8 cellular contexts compared by ENCODE assay signal in genomic region chrX:47556045-47556623, GRCh38. TPM values are rescaled to one million over a fixed set of nuclear protein-coding genes. Genes with fewer than 3 reads are reported as not detected.
DNase-seq lines count a peak whose midpoint lies in the region; ATAC-seq, FAIRE-seq and TF ChIP-seq lines count a peak whose summit lies in the region.

No MANE protein-coding gene starts in this region.

- H3K9ac ChIP-seq in endothelial cell of umbilical vein (replicated peaks; ENCODE audit: extremely low read depth, insufficient read depth, low read length), result peak overlapping the region; percentile 71

- H3K9me1 ChIP-seq in endothelial cell of umbilical vein (replicated peaks; ENCODE audit: control insufficient read depth, extremely low read depth, insufficient read depth, low read length), result no peaks in the 10 kb centered on the region

- H3K4me3 ChIP-seq in AG10803 (ENCODE audit: low read length) (peak overlapping the region; percentile 60), endothelial cell of umbilical vein (replicated peaks in 1 of 3; ENCODE audit: insufficient read depth in 1 of 3, low read depth in 1 of 3, low read length in 3 of 3) (peak overlapping the region; percentile 22 to 57 (median 35))

- peak; percentile 93 for DNase-seq in AG10803 (ENCODE audit: low read depth)
- peak; percentile 91 for DNase-seq in NCI-H82 (lab: John Stamatoyannopoulos, UW)
- DNase-seq in activated CD8-positive, alpha-beta memory T cell treated with anti-CD3 and anti-CD28 coated beads, Interleukin-2, amount 50 U/mL, for 4 hours, result peak; percentile 77
- peak; percentile 92 for DNase-seq in endothelial cell of umbilical vein (ENCODE audit: low read depth, low spot score)
- DNase-seq in midbrain (lab: John Stamatoyannopoulos, UW), result peak; percentile 91
- peak; percentile 72 to 76 for DNase-seq in stimulated activated CD8-positive, alpha-beta memory T cell treated with anti-CD3 and anti-CD28 coated beads, Interleukin-15, amount 100 ng/mL, for 48 hours (ENCODE audit: low read depth in 2 of 2)

- CTCF ChIA-PET in endothelial cell of umbilical vein (lab: Charles Lee), result interaction anchor here (0.8 to 2.1 kb wide), 3 partner anchors 13 to 32 kb away, joined by 3 to 12 read pairs (median 4); no protein-coding TSS in a partner anchor

- no peaks in the 10 kb centered on the region for H3K36me3 ChIP-seq in endothelial cell of umbilical vein (ENCODE audit: control insufficient read depth in 2 of 2, extremely low read depth in 1 of 2, insufficient read depth in 2 of 2, low read length in 2 of 2)

- POLR2A ChIA-PET in endothelial cell of umbilical vein (lab: Charles Lee), result interaction anchor here (0.8 kb wide), 1 partner anchor 94 kb away, joined by 3 read pairs; the partner anchor contains the start of gene ELK1

- peak overlapping the region; percentile 27 for H3K4me2 ChIP-seq in endothelial cell of umbilical vein (ENCODE audit: insufficient read depth, low read length)

- BruUV-seq in endothelial cell of umbilical vein (replicated peaks; lab: Mats Ljungman, UMichigan), result no TSS peak

- no peaks in the 10 kb centered on the region for H3K9me3 ChIP-seq in endothelial cell of umbilical vein (replicated peaks; ENCODE audit: control insufficient read depth, insufficient read depth, low read length)

- peak overlapping the region; percentile 84 for H2AFZ ChIP-seq in endothelial cell of umbilical vein (ENCODE audit: low read depth, low read length)

- peak; percentile 100 for FAIRE-seq in endothelial cell of umbilical vein (lab: Jason Lieb, UNC)

- H3K27ac ChIP-seq in endothelial cell of umbilical vein (ENCODE audit: insufficient read depth, low read depth, low read length), result peak overlapping the region; percentile 57

- no peaks in the 10 kb centered on the region for H4K20me1 ChIP-seq in endothelial cell of umbilical vein (replicated peaks; ENCODE audit: control insufficient read depth, extremely low read depth, insufficient read depth, low read length)

- H3K27me3 ChIP-seq in endothelial cell of umbilical vein (ENCODE audit: control insufficient read depth in 2 of 2, insufficient read depth in 2 of 2, low read length in 2 of 2), result no peaks in the 10 kb centered on the region

- peak; percentile 46 for TF ChIP-seq POLR2A in endothelial cell of umbilical vein (IDR thresholded peaks at IDR 0.05; ENCODE audit: low read depth, low read length)

- dilution Hi-C loops in endothelial cell of umbilical vein (cut with MboI; ENCODE audit: extremely low pct_ligation_motif_present, low sequenced_read_pairs), result no loop called here

- TF ChIP-seq CTCF in AG10803 (conservative IDR thresholded peaks at IDR 0.05; ENCODE audit: low read length), result no peak
- TF ChIP-seq CTCF in endothelial cell of umbilical vein (IDR thresholded peaks at IDR 0.05; ENCODE audit: extremely low read depth in 1 of 2, insufficient read depth in 1 of 2, low read depth in 1 of 2, low read length in 2 of 2), result no peak

- no peaks in the 10 kb centered on the region for H3K79me2 ChIP-seq in endothelial cell of umbilical vein (ENCODE audit: control insufficient read depth, insufficient read depth, low read length)

- ATAC-seq in GM19035 (IDR thresholded peaks at IDR 0.05; ENCODE audit: unreplicated experiment) (peak; percentile 79), HG03354 (IDR thresholded peaks at IDR 0.05; ENCODE audit: poor library complexity, severe bottlenecking, unreplicated experiment) (peak; percentile 93)

- intact Hi-C loops in endothelial cell of umbilical vein (cut with micrococcal nuclease), result loop anchor here (2.0 kb wide), 1 partner anchor 15 kb away; no protein-coding TSS in a partner anchor

- peaks cover 3% of the 10 kb centered on the region for H3K4me1 ChIP-seq in endothelial cell of umbilical vein (ENCODE audit: control insufficient read depth, extremely low read depth, insufficient read depth, low read length)

TF ChIP-seq in endothelial cell of umbilical vein, 7 proteins besides CTCF, POLR2A, EP300 and RAD21:
- TF ChIP-seq POLR2AphosphoS5 (IDR thresholded peaks at IDR 0.05; ENCODE audit: insufficient read depth, low read depth, low read length) (no peak), JUN (IDR thresholded peaks at IDR 0.05; ENCODE audit: borderline replicate concordance, insufficient read depth, insufficient read length, low read depth) (no peak), MYC (IDR thresholded peaks at IDR 0.05; ENCODE audit: low read depth, low read length) (no peak), FOS (IDR thresholded peaks at IDR 0.05; ENCODE audit: borderline replicate concordance, insufficient read depth, low read length) (no peak), EZH2 (IDR thresholded peaks at IDR 0.05; ENCODE audit: borderline replicate concordance, low read depth, low read length, severe bottlenecking) (no peak), GATA2 (IDR thresholded peaks at IDR 0.05; ENCODE audit: insufficient read depth, insufficient read length, low read depth, low read length) (no peak)
- TF ChIP-seq, protein P1, sequence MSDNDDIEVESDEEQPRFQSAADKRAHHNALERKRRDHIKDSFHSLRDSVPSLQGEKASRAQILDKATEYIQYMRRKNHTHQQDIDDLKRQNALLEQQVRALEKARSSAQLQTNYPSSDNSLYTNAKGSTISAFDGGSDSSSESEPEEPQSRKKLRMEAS (IDR thresholded peaks at IDR 0.05; ENCODE audit: insufficient read depth, insufficient read length), result no peak

RNA-seq across cellular contexts. Expression of gene ARAF, which starts 4.9 kb away (rescaled TPM):
- 58.6 and 62.7 TPM in 2 replicates for total RNA-seq in endothelial cell of umbilical vein
- 69.5 and 77.2 TPM in 2 replicates for polyA plus RNA-seq in endothelial cell of umbilical vein
- 48.2 and 52.2 TPM in 2 replicates for polyA plus RNA-seq in endothelial cell of umbilical vein (2011; cell fraction: cytosol; rRNA removed)
- polyA plus RNA-seq in endothelial cell of umbilical vein (2011; cell fraction: nucleus; rRNA removed), result 152 and 156 TPM in 2 replicates
- polyA plus RNA-seq in endothelial cell of umbilical vein (2012), result 33.4 and 42.8 TPM in 2 replicates
- 65.5 and 67.1 TPM in 2 replicates for polyA minus RNA-seq in endothelial cell of umbilical vein
- 42.3 TPM for polyA minus RNA-seq in endothelial cell of umbilical vein (2011; cell fraction: cytosol; rRNA and poly(A)+ RNA removed)
- polyA minus RNA-seq in endothelial cell of umbilical vein (2011; cell fraction: nucleus; rRNA and poly(A)+ RNA removed), result 53.1 and 70.5 TPM in 2 replicates

RNA-seq across cellular contexts. Expression of gene TIMP1, which starts 26.1 kb away (rescaled TPM):
- total RNA-seq in endothelial cell of umbilical vein, result 104 and 124 TPM in 2 replicates
- 277 and 382 TPM in 2 replicates for polyA plus RNA-seq in endothelial cell of umbilical vein
- 197 and 232 TPM in 2 replicates for polyA plus RNA-seq in endothelial cell of umbilical vein (2011; cell fraction: cytosol; rRNA removed)
- polyA plus RNA-seq in endothelial cell of umbilical vein (2011; cell fraction: nucleus; rRNA removed), result 55.3 and 78.8 TPM in 2 replicates
- polyA plus RNA-seq in endothelial cell of umbilical vein (2012), result 219 and 355 TPM in 2 replicates
- 248 and 254 TPM in 2 replicates for polyA minus RNA-seq in endothelial cell of umbilical vein
- 279 TPM for polyA minus RNA-seq in endothelial cell of umbilical vein (2011; cell fraction: cytosol; rRNA and poly(A)+ RNA removed)
- polyA minus RNA-seq in endothelial cell of umbilical vein (2011; cell fraction: nucleus; rRNA and poly(A)+ RNA removed), result 21.3 and 29.0 TPM in 2 replicates

Comparison
In these comparisons a context has a peak if more than half of its experiments do, and no peak if none do; other contexts are left out.
1. Peak in every context shown above with its lines: DNase-seq, ATAC-seq, H3K4me3 ChIP-seq and H3K27ac ChIP-seq.